Comparison of ENCODE assay signal across 8 cellular contexts in genomic region chr14:39104078-39104801, GRCh38. TPM values are rescaled to one million over a fixed set of nuclear protein-coding genes. Genes with fewer than 3 reads are reported as not detected.
DNase-seq lines count a peak whose midpoint lies in the region; ATAC-seq, FAIRE-seq and TF ChIP-seq lines count a peak whose summit lies in the region.
"Not testable (repeated sequence)": the region's sequence is repeated elsewhere in the genome, so short reads cannot be mapped to it uniquely, and the experiment has no call there.

No MANE protein-coding gene starts in this region.

- H3K4me1 Mint-ChIP-seq in CD4-positive, CD25-positive, alpha-beta regulatory T cell: peaks cover 14 to 55% (median 37%) of the 10 kb centered on the region in 4 donors
- peaks cover 14% of the 10 kb centered on the region for H3K4me1 Mint-ChIP-seq in astrocyte (ENCODE audit: low read depth, unreplicated experiment)
- peaks cover 32 to 48% of the 10 kb centered on the region in 2 donors for H3K4me1 Mint-ChIP-seq in immature natural killer cell

- H3K9me3 Mint-ChIP-seq in CD4-positive, CD25-positive, alpha-beta regulatory T cell; astrocyte (ENCODE audit: unreplicated experiment); immature natural killer cell: not testable (repeated sequence)

- H3K27me3 Mint-ChIP-seq in CD4-positive, CD25-positive, alpha-beta regulatory T cell; astrocyte (ENCODE audit: low read depth, unreplicated experiment); immature natural killer cell (ENCODE audit: low read depth in 3 of 3): not testable (repeated sequence)

- not testable (repeated sequence) for H3K36me3 Mint-ChIP-seq in CD4-positive, CD25-positive, alpha-beta regulatory T cell; astrocyte (ENCODE audit: low read depth, unreplicated experiment); immature natural killer cell

- POLR2A ChIA-PET in endothelial cell of umbilical vein (lab: Charles Lee): interaction anchor here (1.4 to 1.8 kb wide), 3 partner anchors 10 to 328 kb away, joined by 4 to 19 read pairs (median 9); partner anchors contain the start of genes FBXO33 and GEMIN2

- dilution Hi-C loops in endothelial cell of umbilical vein (cut with MboI; ENCODE audit: extremely low pct_ligation_motif_present, low sequenced_read_pairs): not testable (repeated sequence)

- H3K79me2 ChIP-seq in astrocyte (ENCODE audit: insufficient read depth, low read length) (peaks cover 53% of the 10 kb centered on the region), endothelial cell of umbilical vein (ENCODE audit: control insufficient read depth, insufficient read depth, low read length) (peaks cover 46% of the 10 kb centered on the region)

- peak overlapping the region; percentile 93 for H3K27ac ChIP-seq in CD4-positive, CD25-positive, alpha-beta regulatory T cell (ENCODE audit: insufficient read depth, low read length, poor library complexity, severe bottlenecking)
- H3K27ac ChIP-seq in WERI-Rb-1: not testable (repeated sequence)
- H3K27ac ChIP-seq in astrocyte (ENCODE audit: low read depth, low read length) (peak overlapping the region; percentile 95), endothelial cell of umbilical vein (ENCODE audit: insufficient read depth, low read depth, low read length) (peak overlapping the region; percentile 83), subcutaneous abdominal adipose tissue (ENCODE audit: low read depth, low read length) (peak overlapping the region; percentile 94)

- H3K4me3 Mint-ChIP-seq in CD4-positive, CD25-positive, alpha-beta regulatory T cell: peak overlapping the region; percentile 96 to 100 (median 98)
- peak overlapping the region; percentile 97 for H3K4me3 Mint-ChIP-seq in astrocyte (ENCODE audit: unreplicated experiment)
- H3K4me3 Mint-ChIP-seq in immature natural killer cell: peak overlapping the region; percentile 96 to 98 (median 96)

- not testable (repeated sequence) for ATAC-seq in CD4-positive, CD25-positive, alpha-beta regulatory T cell (ENCODE audit: low read depth in 2 of 2)

- not testable (repeated sequence) for H3K36me3 ChIP-seq in CD4-positive, CD25-positive, alpha-beta regulatory T cell (ENCODE audit: control insufficient read depth, insufficient read depth, low read length); WERI-Rb-1; astrocyte (ENCODE audit: insufficient read depth, low read length); endothelial cell of umbilical vein (ENCODE audit: control insufficient read depth in 2 of 2, extremely low read depth in 1 of 2, insufficient read depth in 2 of 2, low read length in 2 of 2); neuron (ENCODE audit: insufficient read depth, low read length); subcutaneous abdominal adipose tissue (ENCODE audit: control insufficient read depth in 5 of 5, insufficient read depth in 5 of 5, low read length in 5 of 5)

- BruUV-seq in endothelial cell of umbilical vein (replicated peaks; lab: Mats Ljungman, UMichigan): not testable (repeated sequence)

- H3K27me3 ChIP-seq in CD4-positive, CD25-positive, alpha-beta regulatory T cell (ENCODE audit: control insufficient read depth, insufficient read depth, low read length); WERI-Rb-1 (ENCODE audit: insufficient read depth, low read depth, severe bottlenecking); astrocyte (ENCODE audit: insufficient read depth, low read length); endothelial cell of umbilical vein (ENCODE audit: control insufficient read depth in 2 of 2, insufficient read depth in 2 of 2, low read length in 2 of 2); neuron (ENCODE audit: insufficient read depth, low read length); subcutaneous abdominal adipose tissue (ENCODE audit: control insufficient read depth in 5 of 5, insufficient read depth in 4 of 5, low read length in 5 of 5): not testable (repeated sequence)

- not testable (repeated sequence) for DNase-seq in CD4-positive, CD25-positive, alpha-beta regulatory T cell; Jurkat, Clone E6-1 (ENCODE audit: low read depth, low spot score); WERI-Rb-1; astrocyte (ENCODE audit: low read depth); endothelial cell of umbilical vein (ENCODE audit: low read depth, low spot score); immature natural killer cell

- H4K20me1 ChIP-seq in astrocyte (ENCODE audit: insufficient read depth, low read length): peaks cover 18% of the 10 kb centered on the region
- H4K20me1 ChIP-seq in endothelial cell of umbilical vein (replicated peaks; ENCODE audit: control insufficient read depth, extremely low read depth, insufficient read depth, low read length): not testable (repeated sequence)

- not testable (repeated sequence) for H3K9me3 ChIP-seq in CD4-positive, CD25-positive, alpha-beta regulatory T cell (ENCODE audit: control insufficient read depth in 2 of 2, low read length in 2 of 2); WERI-Rb-1 (ENCODE audit: severe bottlenecking); astrocyte (ENCODE audit: insufficient read depth, low read depth, low read length); endothelial cell of umbilical vein (replicated peaks; ENCODE audit: control insufficient read depth, insufficient read depth, low read length); neuron (ENCODE audit: low read length); subcutaneous abdominal adipose tissue (ENCODE audit: control insufficient read depth in 5 of 5, low read length in 5 of 5)

- intact Hi-C loops in endothelial cell of umbilical vein (cut with micrococcal nuclease): loop anchor here (5.0 kb wide), 1 partner anchor 163 kb away; no protein-coding TSS in a partner anchor

- peaks cover 24% of the 10 kb centered on the region for H3K4me1 ChIP-seq in CD4-positive, CD25-positive, alpha-beta regulatory T cell (ENCODE audit: control insufficient read depth, insufficient read depth, low read length, poor library complexity, severe bottlenecking)
- not testable (repeated sequence) for H3K4me1 ChIP-seq in astrocyte (ENCODE audit: insufficient read depth, low read length); neuron (ENCODE audit: insufficient read depth, low read length)
- H3K4me1 ChIP-seq in endothelial cell of umbilical vein (ENCODE audit: control insufficient read depth, extremely low read depth, insufficient read depth, low read length) (peaks cover 16% of the 10 kb centered on the region), subcutaneous abdominal adipose tissue (ENCODE audit: control insufficient read depth in 5 of 5, insufficient read depth in 5 of 5, low read length in 5 of 5) (peaks cover 0 to 29% (median 22%) of the 10 kb centered on the region in 5 donors)

- not testable (repeated sequence) for H2AFZ ChIP-seq in astrocyte (ENCODE audit: low read depth, low read length); endothelial cell of umbilical vein (ENCODE audit: low read depth, low read length)
- H2AFZ ChIP-seq in neuron (ENCODE audit: low read depth, low read length): peak overlapping the region; percentile 92

- FAIRE-seq in astrocyte (lab: Jason Lieb, UNC): peak; percentile 9
- FAIRE-seq in endothelial cell of umbilical vein (lab: Jason Lieb, UNC): not testable (repeated sequence)

- H3K9ac ChIP-seq in astrocyte (ENCODE audit: low read length): peak overlapping the region; percentile 98
- H3K9ac ChIP-seq in endothelial cell of umbilical vein (replicated peaks; ENCODE audit: extremely low read depth, insufficient read depth, low read length): peak overlapping the region; percentile 96
- peak overlapping the region; percentile 89 to 96 (median 95) for H3K9ac ChIP-seq in subcutaneous abdominal adipose tissue (ENCODE audit: low read length in 5 of 5)

- TF ChIP-seq CTCF in WERI-Rb-1 (IDR thresholded peaks at IDR 0.05; ENCODE audit: low read depth, low read length); astrocyte (IDR thresholded peaks at IDR 0.05; ENCODE audit: insufficient read depth, low read depth, low read length); endothelial cell of umbilical vein (IDR thresholded peaks at IDR 0.05; ENCODE audit: extremely low read depth in 1 of 2, insufficient read depth in 1 of 2, low read depth in 1 of 2, low read length in 2 of 2): not testable (repeated sequence)

- H3K27ac Mint-ChIP-seq in CD4-positive, CD25-positive, alpha-beta regulatory T cell: peak overlapping the region; percentile 97 to 99 (median 98)
- H3K27ac Mint-ChIP-seq in astrocyte (ENCODE audit: unreplicated experiment) (peak overlapping the region; percentile 99), immature natural killer cell (peak overlapping the region; percentile 91 to 99 (median 96))

- H3K4me2 ChIP-seq in astrocyte (ENCODE audit: low read length) (peak overlapping the region; percentile 94), endothelial cell of umbilical vein (ENCODE audit: insufficient read depth, low read length) (peak overlapping the region; percentile 87)

- CTCF ChIA-PET in endothelial cell of umbilical vein (lab: Charles Lee): interaction anchor here (1.0 to 2.8 kb wide), 3 partner anchors 10 to 323 kb away, joined by 3 to 24 read pairs (median 9); partner anchors contain the start of gene GEMIN2

- peak overlapping the region; percentile 95 for H3K4me3 ChIP-seq in CD4-positive, CD25-positive, alpha-beta regulatory T cell (ENCODE audit: low read depth, low read length)
- peak overlapping the region; percentile 95 for H3K4me3 ChIP-seq in Jurkat, Clone E6-1 (ENCODE audit: low read length)
- H3K4me3 ChIP-seq in WERI-Rb-1 (ENCODE audit: low read depth, low read length) (peak overlapping the region; percentile 81), astrocyte (ENCODE audit: insufficient read depth, low read depth, low read length) (peak overlapping the region; percentile 95), endothelial cell of umbilical vein (replicated peaks in 1 of 3; ENCODE audit: insufficient read depth in 1 of 3, low read depth in 1 of 3, low read length in 3 of 3) (peak overlapping the region in 1 of 3 experiments; percentile 98), neuron (ENCODE audit: low read length) (peak overlapping the region; percentile 96), subcutaneous abdominal adipose tissue (ENCODE audit: low read depth in 1 of 5, low read length in 5 of 5) (peak overlapping the region; percentile 74 to 96 (median 89))

- not testable (repeated sequence) for TF ChIP-seq POLR2A in endothelial cell of umbilical vein (IDR thresholded peaks at IDR 0.05; ENCODE audit: low read depth, low read length)

- H3K9me1 ChIP-seq in endothelial cell of umbilical vein (replicated peaks; ENCODE audit: control insufficient read depth, extremely low read depth, insufficient read depth, low read length): not testable (repeated sequence)

RNA-seq across cellular contexts. Expression of gene SEC23A, which starts 1.2 kb away (rescaled TPM):
- 64.5 TPM for total RNA-seq in CD4-positive, CD25-positive, alpha-beta regulatory T cell
- polyA plus RNA-seq in CD4-positive, CD25-positive, alpha-beta regulatory T cell: 10 to 100 TPM; 29.5 to 60.3 (median 37.7) TPM
- 25.3 TPM for polyA plus RNA-seq in Jurkat, Clone E6-1 (2012; ENCODE audit: insufficient read depth, insufficient read length)
- total RNA-seq in astrocyte: 229 and 235 TPM in 2 replicates
- 155 and 156 TPM in 2 replicates for total RNA-seq in endothelial cell of umbilical vein
- 78.3 and 86.2 TPM in 2 replicates for polyA plus RNA-seq in endothelial cell of umbilical vein
- polyA plus RNA-seq in endothelial cell of umbilical vein (2011; cell fraction: cytosol; rRNA removed): 78.5 and 90.5 TPM in 2 replicates
- 71.0 and 74.8 TPM in 2 replicates for polyA plus RNA-seq in endothelial cell of umbilical vein (2011; cell fraction: nucleus; rRNA removed)
- polyA plus RNA-seq in endothelial cell of umbilical vein (2012): 116 and 118 TPM in 2 replicates
- polyA minus RNA-seq in endothelial cell of umbilical vein: 333 and 342 TPM in 2 replicates
- polyA minus RNA-seq in endothelial cell of umbilical vein (2011; cell fraction: cytosol; rRNA and poly(A)+ RNA removed): 76.4 TPM
- 163 and 229 TPM in 2 replicates for polyA minus RNA-seq in endothelial cell of umbilical vein (2011; cell fraction: nucleus; rRNA and poly(A)+ RNA removed)
- 10 to 100 TPM; 19.3 to 35.1 (median 29.1) TPM for polyA plus RNA-seq in immature natural killer cell

RNA-seq across cellular contexts. Expression of gene GEMIN2, which starts 9.9 kb away (rescaled TPM):
- total RNA-seq in CD4-positive, CD25-positive, alpha-beta regulatory T cell: 15.0 TPM
- polyA plus RNA-seq in CD4-positive, CD25-positive, alpha-beta regulatory T cell: 10 to 100 TPM; 13.4 to 18.8 (median 18.0) TPM
- 42.0 TPM for polyA plus RNA-seq in Jurkat, Clone E6-1 (2012; ENCODE audit: insufficient read depth, insufficient read length)
- total RNA-seq in astrocyte: 12.4 and 16.5 TPM in 2 replicates
- 19.5 and 20.0 TPM in 2 replicates for total RNA-seq in endothelial cell of umbilical vein
- 9.6 and 14.3 TPM in 2 replicates for polyA plus RNA-seq in endothelial cell of umbilical vein
- 21.7 and 23.3 TPM in 2 replicates for polyA plus RNA-seq in endothelial cell of umbilical vein (2011; cell fraction: cytosol; rRNA removed)
- polyA plus RNA-seq in endothelial cell of umbilical vein (2011; cell fraction: nucleus; rRNA removed): 20.1 and 23.2 TPM in 2 replicates
- 11.4 and 15.0 TPM in 2 replicates for polyA plus RNA-seq in endothelial cell of umbilical vein (2012)
- polyA minus RNA-seq in endothelial cell of umbilical vein: 7.5 and 10.6 TPM in 2 replicates
- 12.5 TPM for polyA minus RNA-seq in endothelial cell of umbilical vein (2011; cell fraction: cytosol; rRNA and poly(A)+ RNA removed)
- 5.7 and 9.7 TPM in 2 replicates for polyA minus RNA-seq in endothelial cell of umbilical vein (2011; cell fraction: nucleus; rRNA and poly(A)+ RNA removed)
- 10 to 100 TPM in 2 of 3 donors, 1 to 10 TPM in 1; 8.6 to 12.8 (median 10.1) TPM for polyA plus RNA-seq in immature natural killer cell
